ENCODE assay signal across 1 cellular context in genomic region chr3:39405687-39406367, GRCh38.
TF ChIP-seq lines count a peak whose summit lies in the region.

No MANE protein-coding gene starts in this region.

TF ChIP-seq in HepG2, 621 proteins besides CTCF, POLR2A, EP300 and RAD21:
- TF ChIP-seq ZNF770 (CRISPR knock-in tag; IDR thresholded peaks at IDR 0.05) = peak; percentile 87
- no peak for TF ChIP-seq STAG1 (CRISPR knock-in tag; IDR thresholded peaks at IDR 0.05)
